18 cellular contexts compared by ENCODE assay signal in genomic region chr13:54124700-54125099, GRCh38.
DNase-seq lines count a peak whose midpoint lies in the region; ATAC-seq lines count a peak whose summit lies in the region.
"Had no signal": no experiment of that assay in that cellular context is flagged by ENCODE, and none has a peak within 500 bp of the region (broad histone marks: within the 10 kb centered on the region; RNA-seq: fewer than 3 reads in every experiment).

No MANE protein-coding gene starts in this region.

- H2BK120ac ChIP-seq in trophoblast cell (ENCODE audit: insufficient read depth, low read length, poor library complexity): no peak overlapping the region

- H3K27me3 Mint-ChIP-seq in natural killer cell treated with Interleukin-12 subunit alpha and Interleukin-12 subunit beta and Interleukin-15 and Interleukin-18, amount 100 ng/mL, for 72 hours: no peaks in the 10 kb centered on the region
- H3K27me3 Mint-ChIP-seq: CD4-positive, alpha-beta memory T cell had no signal

- H3K27me3 ChIP-seq in trophoblast cell (ENCODE audit: insufficient read depth, low read length): no peaks in the 10 kb centered on the region
- H3K27me3 ChIP-seq in effector memory CD4-positive, alpha-beta T cell (replicated peaks; ENCODE audit: control insufficient read depth, insufficient read depth, low read length, poor library complexity, severe bottlenecking): no peaks in the 10 kb centered on the region

- H3K4me1 ChIP-seq in trophoblast cell (ENCODE audit: control insufficient read depth in 1 of 2, insufficient read depth in 2 of 2, low read length in 2 of 2): no peaks in the 10 kb centered on the region
- H3K4me1 ChIP-seq in effector memory CD4-positive, alpha-beta T cell (ENCODE audit: control insufficient read depth, insufficient read depth, low read length, poor library complexity, severe bottlenecking): no peaks in the 10 kb centered on the region

- H3K4me1 Mint-ChIP-seq in natural killer cell treated with Interleukin-12 subunit alpha and Interleukin-12 subunit beta and Interleukin-15 and Interleukin-18, amount 100 ng/mL, for 72 hours (ENCODE audit: low read depth in 2 of 2): no peaks in the 10 kb centered on the region
- H3K4me1 Mint-ChIP-seq: CD4-positive, alpha-beta memory T cell had no signal

- H3K4ac ChIP-seq in trophoblast cell (ENCODE audit: low read depth, low read length): no peak overlapping the region

- no peak overlapping the region for H3K4me2 ChIP-seq in trophoblast cell (ENCODE audit: low read length)

- no peaks in the 10 kb centered on the region for H3K79me2 ChIP-seq in trophoblast cell (ENCODE audit: control insufficient read depth, insufficient read depth, low read length, poor library complexity)

- no peak overlapping the region for H3K9ac ChIP-seq in trophoblast cell (ENCODE audit: low read length)

- no peak overlapping the region for H2AK5ac ChIP-seq in trophoblast cell (ENCODE audit: low read length)

- no peak overlapping the region for H3K18ac ChIP-seq in trophoblast cell (ENCODE audit: low read length)

- no peak overlapping the region for H3K23ac ChIP-seq in trophoblast cell (ENCODE audit: low read length)

- DNase-seq in H4 (ENCODE audit: low spot score): peak; percentile 54
- peak; percentile 9 for DNase-seq in SW480 (ENCODE audit: low spot score)
- DNase-seq in trophoblast cell: peak; percentile 5 to 42
- DNase-seq in effector memory CD4-positive, alpha-beta T cell: no peak
- DNase-seq in stimulated activated CD8-positive, alpha-beta memory T cell treated with anti-CD3 and anti-CD28 coated beads, Interleukin-4, amount 100 ng/mL, for 48 hours: no peak
- DNase-seq in natural killer cell treated with Interleukin-12 subunit alpha and Interleukin-12 subunit beta and Interleukin-15 and Interleukin-18, amount 100 ng/mL, for 72 hours (ENCODE audit: low spot score): no peak
- no peak for DNase-seq in nucleus accumbens (lab: John Stamatoyannopoulos, UW)
- DNase-seq: C1 segment of cervical spinal cord; Calu3; CD4-positive, alpha-beta memory T cell; COR-L47; DMS53; DMS79 treated with DMSO at 0.1 percent for 48 hours; GF-D8; GOT3; H7 had no signal

- no peak overlapping the region for H4K12ac ChIP-seq in trophoblast cell (ENCODE audit: low read depth, low read length)

- H3K4me3 ChIP-seq in trophoblast cell (ENCODE audit: low read depth, low read length): no peak overlapping the region
- no peak overlapping the region for H3K4me3 ChIP-seq in effector memory CD4-positive, alpha-beta T cell (ENCODE audit: insufficient read depth, low read depth, low read length, poor library complexity, severe bottlenecking)

- no peak overlapping the region for H2BK12ac ChIP-seq in trophoblast cell (ENCODE audit: low read length)

- no peak overlapping the region for H2AFZ ChIP-seq in trophoblast cell (ENCODE audit: insufficient read depth, low read length, poor library complexity)

- H4K91ac ChIP-seq in trophoblast cell (ENCODE audit: low read depth, low read length): no peak overlapping the region

- WGBS in trophoblast cell (ENCODE audit: extremely low coverage, insufficient coverage, insufficient read length): no CpG with 5 or more reads among the region's 3 CpGs

- H3K27ac ChIP-seq in trophoblast cell (ENCODE audit: low read depth, low read length): no peak overlapping the region
- H3K27ac ChIP-seq in effector memory CD4-positive, alpha-beta T cell (ENCODE audit: insufficient read depth, low read length, poor library complexity, severe bottlenecking): no peak overlapping the region

- H3K4me3 Mint-ChIP-seq in natural killer cell treated with Interleukin-12 subunit alpha and Interleukin-12 subunit beta and Interleukin-15 and Interleukin-18, amount 100 ng/mL, for 72 hours: no peak overlapping the region
- H3K4me3 Mint-ChIP-seq: CD4-positive, alpha-beta memory T cell had no signal

- no peaks in the 10 kb centered on the region for H3K36me3 ChIP-seq in trophoblast cell (ENCODE audit: control insufficient read depth in 1 of 2, insufficient read depth in 2 of 2, low read length in 2 of 2)
- H3K36me3 ChIP-seq in effector memory CD4-positive, alpha-beta T cell (ENCODE audit: control insufficient read depth, insufficient read depth, low read length): no peaks in the 10 kb centered on the region

- no peak overlapping the region for H3K14ac ChIP-seq in trophoblast cell (ENCODE audit: low read length)

- no peak overlapping the region for H3K27ac Mint-ChIP-seq in natural killer cell treated with Interleukin-12 subunit alpha and Interleukin-12 subunit beta and Interleukin-15 and Interleukin-18, amount 100 ng/mL, for 72 hours
- H3K27ac Mint-ChIP-seq: CD4-positive, alpha-beta memory T cell had no signal

- no peaks in the 10 kb centered on the region for H3K79me1 ChIP-seq in trophoblast cell (ENCODE audit: low read length)

- H4K8ac ChIP-seq in trophoblast cell (ENCODE audit: low read depth, low read length): no peak overlapping the region

- H2BK5ac ChIP-seq in trophoblast cell (ENCODE audit: low read depth, low read length, poor library complexity): no peak overlapping the region

- H3K9me3 ChIP-seq in trophoblast cell (ENCODE audit: insufficient read depth, low read depth, low read length): no peaks in the 10 kb centered on the region
- no peaks in the 10 kb centered on the region for H3K9me3 ChIP-seq in effector memory CD4-positive, alpha-beta T cell (ENCODE audit: control insufficient read depth, low read length)

- peaks cover 10% of the 10 kb centered on the region for H3K36me3 Mint-ChIP-seq in natural killer cell treated with Interleukin-12 subunit alpha and Interleukin-12 subunit beta and Interleukin-15 and Interleukin-18, amount 100 ng/mL, for 72 hours
- H3K36me3 Mint-ChIP-seq: CD4-positive, alpha-beta memory T cell had no signal

- peaks cover 27% of the 10 kb centered on the region for H3K9me3 Mint-ChIP-seq in natural killer cell treated with Interleukin-12 subunit alpha and Interleukin-12 subunit beta and Interleukin-15 and Interleukin-18, amount 100 ng/mL, for 72 hours

- peak; percentile 84 for ATAC-seq in HG02610 (IDR thresholded peaks at IDR 0.05; ENCODE audit: unreplicated experiment)
- ATAC-seq in natural killer cell treated with Interleukin-12 subunit alpha and Interleukin-12 subunit beta and Interleukin-15 and Interleukin-18, amount 100 ng/mL, for 72 hours: no peak
- ATAC-seq: HCT116 had no signal

Comparison
In these comparisons a context has a peak if more than half of its experiments do, and no peak if none do; other contexts are left out.
1. DNase-seq: peak in H4 (single experiment), SW480 (single experiment) and trophoblast cell (2 of 2); none in effector memory CD4-positive, alpha-beta T cell (0 of 3), stimulated activated CD8-positive, alpha-beta memory T cell treated with anti-CD3 and anti-CD28 coated beads, Interleukin-4, amount 100 ng/mL, for 48 hours (single experiment), natural killer cell treated with Interleukin-12 subunit alpha and Interleukin-12 subunit beta and Interleukin-15 and Interleukin-18, amount 100 ng/mL, for 72 hours (single experiment) and nucleus accumbens (0 of 56).